Comparison of ENCODE assay signal across 8 cellular contexts in the genomic region with DNA sequence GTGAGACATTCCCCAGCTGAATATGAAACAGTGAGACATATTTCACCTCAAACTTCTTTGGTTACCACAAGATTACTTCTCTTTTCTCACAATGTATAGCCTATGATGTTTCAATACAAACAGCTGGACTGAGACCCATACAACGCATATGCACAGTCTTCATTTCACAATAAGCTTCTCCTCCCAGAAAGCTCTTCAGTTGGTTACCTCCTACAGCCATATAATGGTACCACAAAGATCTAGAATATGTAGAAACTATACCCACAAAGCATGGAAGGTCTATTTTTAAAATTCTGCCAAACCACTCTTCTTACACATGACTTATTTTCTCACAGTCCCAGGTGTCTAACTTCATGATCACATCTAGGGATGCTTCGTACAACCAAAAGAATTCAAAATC.
DNase-seq lines count a peak whose midpoint lies in the region; ATAC-seq and TF ChIP-seq lines count a peak whose summit lies in the region.
"Had no signal": no experiment of that assay in that cellular context is flagged by ENCODE, and none has a peak within 500 bp of the region (broad histone marks: within the 10 kb centered on the region; RNA-seq: fewer than 3 reads in every experiment).

No MANE protein-coding gene starts in this region.

- no peak for TF ChIP-seq CTCF in osteocyte (IDR thresholded peaks at IDR 0.05)

- no peaks in the 10 kb centered on the region for H3K36me3 Mint-ChIP-seq in naive B cell
- no peaks in the 10 kb centered on the region for H3K36me3 Mint-ChIP-seq in osteocyte (ENCODE audit: unreplicated experiment)

- DNase-seq in Jurkat, Clone E6-1 (ENCODE audit: low read depth, low spot score): peak; percentile 26
- DNase-seq in naive B cell: peak; percentile 21
- DNase-seq in osteocyte (ENCODE audit: extremely low spot score, unreplicated experiment): no peak
- no peak for DNase-seq in NCI-H524 treated with DMSO at 0.1 percent for 48 hours (lab: John Stamatoyannopoulos, UW)
- DNase-seq in medulla oblongata (ENCODE audit: extremely low spot score): no peak

- no peak overlapping the region for H3K4me3 ChIP-seq in Jurkat, Clone E6-1 (ENCODE audit: low read length)
- H3K4me3 ChIP-seq: cardiac muscle cell had no signal

- H3K27me3 Mint-ChIP-seq in naive B cell (no peaks in the 10 kb centered on the region), osteocyte (ENCODE audit: unreplicated experiment) (no peaks in the 10 kb centered on the region)

- peaks cover 86 to 97% (median 89%) of the 10 kb centered on the region in 3 donors for H3K4me1 Mint-ChIP-seq in naive B cell
- H3K4me1 Mint-ChIP-seq in osteocyte (ENCODE audit: unreplicated experiment): peaks cover 64% of the 10 kb centered on the region

- ATAC-seq in GM18861 (IDR thresholded peaks at IDR 0.05; ENCODE audit: unreplicated experiment): peak; percentile 58
- peak; percentile 53 for ATAC-seq in GM21825 (IDR thresholded peaks at IDR 0.05; ENCODE audit: unreplicated experiment)
- peak; percentile 73 to 74 for ATAC-seq in naive B cell (ENCODE audit: low read depth in 2 of 2)

- H3K4me3 Mint-ChIP-seq in naive B cell (peak overlapping the region in 7 of 8 donors; percentile 0 to 68 (median 43)), osteocyte (ENCODE audit: unreplicated experiment) (no peak overlapping the region)

- H3K9me3 Mint-ChIP-seq in naive B cell (no peaks in the 10 kb centered on the region), osteocyte (ENCODE audit: unreplicated experiment) (no peaks in the 10 kb centered on the region)

- H3K27ac Mint-ChIP-seq in naive B cell (peak overlapping the region in 1 of 6 donors; percentile 4), osteocyte (ENCODE audit: unreplicated experiment) (no peak overlapping the region)

Comparison
In these comparisons a context has a peak if more than half of its experiments do, and no peak if none do; other contexts are left out.
1. DNase-seq: peak in Jurkat, Clone E6-1 (single experiment) and naive B cell (single experiment); none in osteocyte (single experiment), NCI-H524 treated with DMSO at 0.1 percent for 48 hours (single experiment) and medulla oblongata (single experiment).
2. Peak in every context shown above with its lines, with median percentiles within 50 percentile points of each other: ATAC-seq.